In genomic region chr14:50943943-50944646, GRCh38 we compare ENCODE assay signal across 8 cellular contexts. TPM values are rescaled to one million over a fixed set of nuclear protein-coding genes. Genes with fewer than 3 reads are reported as not detected.
A peak's percentile ranks its signal among the peaks of the same experiment; 100 is the strongest.
DNase-seq lines count a peak whose midpoint lies in the region; ATAC-seq and TF ChIP-seq lines count a peak whose summit lies in the region.

Gene PYGL (minus strand): TSS chr14:50944483. CDS start chr14:50944403, 80 bp downstream.

- H3K9me3 ChIP-seq in neutrophil, result no peaks in the 10 kb centered on the region

- peak within 1 kb of the TSS; percentile 85 for H3K4me3 Mint-ChIP-seq in activated T-helper 2 cell treated with anti-CD3 and anti-CD28 coated beads, Interferon-gamma antibody, Interleukin-2, Interleukin-4, amounts not matched to agents 10 μg/mL and 5 μg/mL and 100 μg/mL, durations not matched to agents 14 hours and 24 hours and 36 hours (ENCODE audit: low read depth)
- H3K4me3 Mint-ChIP-seq in glutamatergic neuron (ENCODE audit: unreplicated experiment), result peak within 1 kb of the TSS; percentile 84

- H3K9me3 Mint-ChIP-seq in activated T-helper 2 cell treated with anti-CD3 and anti-CD28 coated beads, Interferon-gamma antibody, Interleukin-2, Interleukin-4, amounts not matched to agents 10 μg/mL and 5 μg/mL and 100 μg/mL, durations not matched to agents 14 hours and 24 hours and 36 hours, result no peaks in the 10 kb centered on the region
- peaks cover 4% of the 10 kb centered on the region for H3K9me3 Mint-ChIP-seq in glutamatergic neuron (ENCODE audit: unreplicated experiment)

- H3K36me3 Mint-ChIP-seq in activated T-helper 2 cell treated with anti-CD3 and anti-CD28 coated beads, Interferon-gamma antibody, Interleukin-2, Interleukin-4, amounts not matched to agents 10 μg/mL and 5 μg/mL and 100 μg/mL, durations not matched to agents 14 hours and 24 hours and 36 hours (ENCODE audit: low read depth), result no peaks in the 10 kb centered on the region
- H3K36me3 Mint-ChIP-seq in glutamatergic neuron (ENCODE audit: unreplicated experiment), result peaks cover 3% of the 10 kb centered on the region

- ATAC-seq in HG02678 (IDR thresholded peaks at IDR 0.05; ENCODE audit: unreplicated experiment) (peak; percentile 73), HG03520 (IDR thresholded peaks at IDR 0.05; ENCODE audit: unreplicated experiment) (no peak)

- H3K4me1 ChIP-seq in neutrophil (ENCODE audit: control insufficient read depth in 1 of 2, insufficient read depth in 1 of 2, low read depth in 1 of 2, low read length in 1 of 2), result peaks cover 68 to 73% of the 10 kb centered on the region in 2 experiments

- peak within 1 kb of the TSS; percentile 85 to 99 for H3K4me3 ChIP-seq in neutrophil (ENCODE audit: low read depth in 1 of 2, low read length in 1 of 2)

- H3K27me3 Mint-ChIP-seq in activated T-helper 2 cell treated with anti-CD3 and anti-CD28 coated beads, Interferon-gamma antibody, Interleukin-2, Interleukin-4, amounts not matched to agents 10 μg/mL and 5 μg/mL and 100 μg/mL, durations not matched to agents 14 hours and 24 hours and 36 hours (ENCODE audit: low read depth), result peaks cover 35% of the 10 kb centered on the region
- H3K27me3 Mint-ChIP-seq in glutamatergic neuron (ENCODE audit: unreplicated experiment), result peaks cover 10% of the 10 kb centered on the region

- peak within 1 kb of the TSS; percentile 86 for H3K27ac ChIP-seq in neutrophil

- intact Hi-C loops in activated T-helper 2 cell treated with anti-CD3 and anti-CD28 coated beads, Interferon-gamma antibody, Interleukin-2, Interleukin-4, amounts not matched to agents 10 μg/mL and 5 μg/mL and 100 μg/mL, durations not matched to agents 14 hours and 24 hours and 36 hours (cut with micrococcal nuclease), result no loop called here

- H3K4me1 Mint-ChIP-seq in activated T-helper 2 cell treated with anti-CD3 and anti-CD28 coated beads, Interferon-gamma antibody, Interleukin-2, Interleukin-4, amounts not matched to agents 10 μg/mL and 5 μg/mL and 100 μg/mL, durations not matched to agents 14 hours and 24 hours and 36 hours (ENCODE audit: low read depth), result peaks cover 9% of the 10 kb centered on the region
- H3K4me1 Mint-ChIP-seq in glutamatergic neuron (ENCODE audit: low read depth, unreplicated experiment), result no peaks in the 10 kb centered on the region

- H3K27me3 ChIP-seq in neutrophil, result no peaks in the 10 kb centered on the region

- H3K36me3 ChIP-seq in neutrophil, result peaks cover 29% of the 10 kb centered on the region

- H3K27ac Mint-ChIP-seq in activated T-helper 2 cell treated with anti-CD3 and anti-CD28 coated beads, Interferon-gamma antibody, Interleukin-2, Interleukin-4, amounts not matched to agents 10 μg/mL and 5 μg/mL and 100 μg/mL, durations not matched to agents 14 hours and 24 hours and 36 hours, result peak within 1 kb of the TSS; percentile 52
- peak within 1 kb of the TSS; percentile 52 for H3K27ac Mint-ChIP-seq in glutamatergic neuron (ENCODE audit: unreplicated experiment)

- DNase-seq in NCI-H2171 (lab: John Stamatoyannopoulos, UW) (peak; percentile 2), NCI-H2171 treated with DMSO at 0.1 percent for 48 hours (lab: John Stamatoyannopoulos, UW) (no peak), NCI-H748 treated with DMSO at 0.1 percent for 48 hours (lab: John Stamatoyannopoulos, UW) (peak; percentile 27), glutamatergic neuron (peak; percentile 68)
- peak; percentile 14 for DNase-seq in activated T-helper 2 cell treated with anti-CD3 and anti-CD28 coated beads, Interferon-gamma antibody, Interleukin-2, Interleukin-4, amounts not matched to agents 10 μg/mL and 5 μg/mL and 100 μg/mL, durations not matched to agents 14 hours and 24 hours and 36 hours (ENCODE audit: low spot score)

- TF ChIP-seq CTCF in glutamatergic neuron (IDR thresholded peaks at IDR 0.05; ENCODE audit: partially characterized antibody, unreplicated experiment) (no peak), neutrophil (IDR thresholded peaks at IDR 0.05) (no peak)

RNA-seq across cellular contexts. Expression of gene PYGL, which starts in this region (rescaled TPM):
- total RNA-seq in activated T-helper 2 cell treated with anti-CD3 and anti-CD28 coated beads, Interferon-gamma antibody, Interleukin-2, Interleukin-4, amounts not matched to agents 10 μg/mL and 5 μg/mL and 100 μg/mL, durations not matched to agents 14 hours and 24 hours and 36 hours, result 1.5 and 2.1 TPM in 2 replicates
- total RNA-seq in glutamatergic neuron (ENCODE audit: unreplicated experiment), result 1.2 TPM
